Comparison of ENCODE assay signal across 30 cellular contexts in the genomic region with DNA sequence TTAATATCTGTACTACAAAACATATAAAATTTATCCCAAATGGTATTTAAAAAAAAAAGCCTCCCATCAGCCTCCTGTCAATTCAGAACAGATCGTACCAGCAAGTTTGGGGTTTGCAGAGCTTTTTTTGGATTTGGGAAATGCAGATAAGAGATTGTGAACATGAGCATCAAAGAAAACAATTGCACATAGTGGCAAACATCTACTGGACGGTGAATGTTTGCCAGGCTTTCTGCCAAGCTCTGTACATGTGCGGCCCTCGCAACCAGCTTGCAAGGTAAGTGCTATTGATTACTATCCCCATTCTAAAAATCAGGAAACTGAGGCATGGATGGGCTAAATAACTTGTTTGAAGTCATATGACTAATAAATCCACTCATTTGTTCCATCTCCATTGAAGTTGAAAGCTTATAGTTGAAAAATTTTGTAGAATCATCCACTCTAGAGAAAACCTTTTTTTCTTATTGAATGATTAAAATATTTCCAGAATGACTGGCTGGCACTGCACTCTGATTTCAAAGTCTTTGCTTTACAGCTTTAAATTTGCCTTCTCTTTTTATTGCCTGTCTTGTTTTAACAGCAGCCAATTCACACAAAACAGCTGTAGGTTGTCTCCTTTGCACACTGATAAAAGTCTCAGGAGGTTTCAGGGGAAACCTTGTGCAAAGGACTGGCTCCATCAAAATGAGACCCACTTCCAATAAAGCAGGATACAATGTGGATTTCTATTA. TPM values are rescaled to one million over a fixed set of nuclear protein-coding genes. Genes with fewer than 3 reads are reported as not detected.
A peak's percentile ranks its signal among the peaks of the same experiment; 100 is the strongest.
DNase-seq lines count a peak whose midpoint lies in the region; ATAC-seq, FAIRE-seq and TF ChIP-seq lines count a peak whose summit lies in the region.
"Had no signal": no experiment of that assay in that cellular context is flagged by ENCODE, and none has a peak within 500 bp of the region (broad histone marks: within the 10 kb centered on the region; RNA-seq: fewer than 3 reads in every experiment).

No MANE protein-coding gene starts in this region.

- TF ChIP-seq CTCF in GM12878 (IDR thresholded peaks at IDR 0.05 in 2 of 3, conservative IDR thresholded peaks at IDR 0.05 in 1 of 3; ENCODE audit: control insufficient read depth in 2 of 3, extremely low read depth in 1 of 3, insufficient read depth in 1 of 3, low read depth in 3 of 3, low read length in 3 of 3) = no peak
- TF ChIP-seq CTCF in right lobe of liver (IDR thresholded peaks at IDR 0.05) = no peak
- TF ChIP-seq CTCF in pancreas (IDR thresholded peaks at IDR 0.05) = no peak

- H3K9ac ChIP-seq in GM12878 (ENCODE audit: control insufficient read depth, insufficient read depth, low read length) = no peak overlapping the region

- H3K27me3 ChIP-seq in GM12878 (replicated peaks in 1 of 2; ENCODE audit: control insufficient read depth in 2 of 2, insufficient read depth in 2 of 2, low read length in 1 of 2) (no peaks in the 10 kb centered on the region), right lobe of liver (no peaks in the 10 kb centered on the region), pancreas (no peaks in the 10 kb centered on the region)
- H3K27me3 ChIP-seq: breast epithelium, ovary, Peyer's patch, stomach, tibial artery had no signal

- DNase-seq in AG08396 (ENCODE audit: low spot score) (peak; percentile 34), GM03348 (ENCODE audit: low spot score) (peak; percentile 26), GM12878 (ENCODE audit: low read depth, low spot score) (no peak), right lobe of liver (peak in 2 of 3 donors; percentile 52 to 69), pancreas (no peak)
- DNase-seq: activated CD4-positive, alpha-beta memory T cell treated with anti-CD3 and anti-CD28 coated beads, Interleukin-2, amount 10 ng/mL, durations not matched to agents 7 days and 5 days; activated CD8-positive, alpha-beta memory T cell treated with anti-CD3 and anti-CD28 coated beads, Interleukin-2, amount 50 U/mL, for 48 hours; activated naive CD4-positive, alpha-beta T cell treated with anti-CD3 and anti-CD28 coated beads, Interleukin-2, amount 50 U/mL, for 16 hours; amniotic stem cell; Caco-2; effector CD8-positive, alpha-beta T cell; foreskin fibroblast; head of caudate nucleus; kidney; mammary epithelial cell; NCI-H1048; NCI-H748 treated with DMSO at 0.1 percent for 48 hours; nephron progenitor cell; ovary; Peyer's patch; SIG-M5; stimulated activated CD4-positive, alpha-beta T cell treated with anti-CD3 and anti-CD28 coated beads, Interleukin-4, amount 100 ng/mL, for 1 hour; stomach; SW 1271; tibial artery had no signal

- H2AFZ ChIP-seq in GM12878 (ENCODE audit: control insufficient read depth, low read depth, low read length) = no peak overlapping the region

- FAIRE-seq in GM12878 (lab: Jason Lieb, UNC) (no peak), pancreas (lab: Jason Lieb, UNC) (no peak)
- FAIRE-seq: G401.6, kidney had no signal

- RAD21 ChIA-PET in GM12878 (lab: Charles Lee; ENCODE audit: unreplicated experiment) = interaction anchor here (0.8 to 5.0 kb wide), 18 partner anchors 9 to 202 kb away, joined by 3 to 21 read pairs (median 6); a partner anchor contains a TSS

- H3K36me3 ChIP-seq in GM12878 (ENCODE audit: control insufficient read depth in 2 of 2, insufficient read depth in 2 of 2, low read length in 1 of 2) (no peaks in the 10 kb centered on the region), right lobe of liver (no peaks in the 10 kb centered on the region), pancreas (no peaks in the 10 kb centered on the region)
- H3K36me3 ChIP-seq: breast epithelium, ovary, Peyer's patch, stomach, tibial artery had no signal

- BruUV-seq in GM12878 (replicated peaks; lab: Mats Ljungman, UMichigan) = no TSS peak

- CTCF ChIA-PET in GM12878 (lab: Yijun Ruan, JAX) = interaction anchor here (0.5 to 3.9 kb wide), 33 partner anchors 9 to 625 kb away, joined by 3 to 47 read pairs (median 5); a partner anchor contains a TSS

- H3K27ac ChIP-seq in GM12878 (ENCODE audit: control insufficient read depth, insufficient read depth) (no peak overlapping the region), right lobe of liver (peak overlapping the region in 1 of 3 donors; percentile 9), pancreas (no peak overlapping the region)
- H3K27ac ChIP-seq: breast epithelium, C4-2B, ovary, Peyer's patch, stomach, tibial artery had no signal

- TF ChIP-seq EP300 in GM12878 (IDR thresholded peaks at IDR 0.05; ENCODE audit: borderline replicate concordance in 1 of 2, control insufficient read depth in 1 of 2, low read depth in 2 of 2, low read length in 2 of 2) = no peak

- no peak overlapping the region for H3K4me2 ChIP-seq in GM12878 (ENCODE audit: control insufficient read depth, insufficient read depth)

- 96% methylated on average over 4 of the region's 4 CpGs for WGBS in GM12878 (ENCODE audit: insufficient coverage, insufficient replicate concordance, low lambda C conversion rate, missing lambda C conversion rate)
- 26% methylated on average over 4 of the region's 4 CpGs for WGBS in right lobe of liver (ENCODE audit: insufficient coverage, low coverage, low lambda C conversion rate, missing lambda C conversion rate)
- 94 to 98% methylated on average over 4 of the region's 4 CpGs for WGBS in pancreas, 2 donors

- no peaks in the 10 kb centered on the region for H3K79me2 ChIP-seq in GM12878 (ENCODE audit: control insufficient read depth, insufficient read depth, low read length)

- no peak overlapping the region for H3K4me3 ChIP-seq in GM12878
- no peak overlapping the region for H3K4me3 ChIP-seq in right lobe of liver
- H3K4me3 ChIP-seq in pancreas = no peak overlapping the region
- H3K4me3 ChIP-seq: breast epithelium, ovary, Peyer's patch, stomach, tibial artery had no signal

- no peaks in the 10 kb centered on the region for H4K20me1 ChIP-seq in GM12878 (ENCODE audit: control insufficient read depth, insufficient read depth)

- H3K4me1 ChIP-seq in GM12878 (ENCODE audit: control insufficient read depth, insufficient read depth, low read length) (no peaks in the 10 kb centered on the region), right lobe of liver (peaks cover 0 to 14% (median 0%) of the 10 kb centered on the region in 4 donors), pancreas (no peaks in the 10 kb centered on the region)
- H3K4me1 ChIP-seq: breast epithelium, Caco-2, stomach, tibial artery had no signal

- TF ChIP-seq POLR2A in GM12878 (IDR thresholded peaks at IDR 0.05; ENCODE audit: low read depth, low read length) (no peak), right lobe of liver (IDR thresholded peaks at IDR 0.05) (no peak)

- H3K9me3 ChIP-seq in GM12878 (replicated peaks; ENCODE audit: control insufficient read depth, insufficient read depth, low read length) = no peaks in the 10 kb centered on the region
- H3K9me3 ChIP-seq in right lobe of liver = no peaks in the 10 kb centered on the region
- H3K9me3 ChIP-seq in pancreas = no peaks in the 10 kb centered on the region
- H3K9me3 ChIP-seq: breast epithelium, Caco-2, ovary, Peyer's patch, stomach, tibial artery had no signal

- no peak for TF ChIP-seq RAD21 in GM12878 (IDR thresholded peaks at IDR 0.05; ENCODE audit: insufficient read depth, low read depth, low read length)

- intact Hi-C loops in GM12878 (cut with micrococcal nuclease; ENCODE audit: unreplicated experiment) (loop anchor here (5.0 kb wide), 1 partner anchor 85 kb away; no protein-coding TSS in a partner anchor), right lobe of liver (cut with DNase I) (loop anchor here in 1 of 2 donors (10.0 kb wide), 1 partner anchor 192 kb away; no protein-coding TSS in a partner anchor), pancreas (cut with DNase I) (loop anchor here in 1 of 3 donors (5.0 kb wide), 1 partner anchor 200 kb away; no protein-coding TSS in a partner anchor)

- ATAC-seq in GM12878 (no peak), right lobe of liver (peak; percentile 73 to 90 (median 86)), HG03108 (IDR thresholded peaks at IDR 0.05; ENCODE audit: unreplicated experiment) (no peak), pancreas (no peak), GM19351 (IDR thresholded peaks at IDR 0.05; ENCODE audit: unreplicated experiment) (no peak)

- POLR2A ChIA-PET in GM12878 (lab: Charles Lee) = interaction anchor here (0.6 kb wide), 1 partner anchor 104 kb away, joined by 3 read pairs; no protein-coding TSS in a partner anchor

- SMC1A ChIA-PET in GM12878 (lab: Charles Lee; ENCODE audit: uncharacterized antibody, unreplicated experiment) = interaction anchor here (0.6 to 4.9 kb wide), 26 partner anchors 10 to 206 kb away, joined by 3 to 54 read pairs (median 5); a partner anchor contains a TSS

- in situ Hi-C loops in GM12878 (cut with MboI) = loop anchor here (25.0 kb wide), 2 partner anchors 625 to 875 kb away; no protein-coding TSS in a partner anchor

RNA-seq across cellular contexts. Expression of a gene that starts 37.4 kb away (rescaled TPM):
- total RNA-seq in GM12878 (2013; cell fraction: nucleolus; rRNA removed) = 25.4 and 26.9 TPM in 2 replicates
- total RNA-seq in GM12878 (2014; rRNA removed) (9.0 and 13.5 TPM in 2 replicates), GM12878 (2014; rRNA removed; fragmentation: Illumina TruSeq; extraction: Trizol) (8.0 and 11.5 TPM in 2 replicates), GM12878 (2021) (7.8 and 8.3 TPM in 2 replicates), right lobe of liver (10 to 100 TPM in 4 of 6 experiments, 1 to 10 TPM in 2; 9.3 to 28.3 (median 15.5) TPM), pancreas (1 to 10 TPM; 3.8 to 8.6 (median 4.7) TPM)
- polyA plus RNA-seq in GM12878 (2011; ENCODE audit: low read depth) = 5.4 TPM
- polyA plus RNA-seq in GM12878 (2011; rRNA removed) (12.4 and 13.0 TPM in 2 replicates), GM12878 (2014; fragmentation: Illumina TruSeq; extraction: Trizol) (8.3 and 10.4 TPM in 2 replicates), GM12878 (2014; fragmentation: Nextera tagmentation; extraction: Ambion mirVana) (1 to 10 TPM; 1.7 to 2.5 TPM), GM12878 (2014; rRNA removed) (8.5 and 9.7 TPM in 2 replicates), GM12878 (2016; fragmentation: Nextera tagmentation; extraction: Ambion mirVana) (10 to 100 TPM; 10.3 to 12.0 TPM), pancreas (1 to 10 TPM; 4.6 to 8.0 TPM)
- 8.6 and 9.1 TPM in 2 replicates for polyA plus RNA-seq in GM12878 (2011; cell fraction: cytosol; rRNA removed)
- 12.4 and 14.3 TPM in 2 replicates for polyA plus RNA-seq in GM12878 (2011; cell fraction: nucleus; rRNA removed)
- 7.0 and 9.8 TPM in 2 replicates for polyA plus RNA-seq in GM12878 (2012)
- 5.1 and 7.2 TPM in 2 replicates for polyA minus RNA-seq in GM12878 (2011; rRNA and poly(A)+ RNA removed)
- polyA minus RNA-seq in GM12878 (2011; cell fraction: cytosol; rRNA and poly(A)+ RNA removed) = 1.1 and 3.0 TPM in 2 replicates
- polyA minus RNA-seq in GM12878 (2011; cell fraction: nucleus; rRNA and poly(A)+ RNA removed) = 5.8 and 10.9 TPM in 2 replicates

RNA-seq across cellular contexts. Expression of a gene that starts 49.6 kb away (rescaled TPM):
- total RNA-seq in GM12878 (2013; cell fraction: nucleolus; rRNA removed) = 121 and 123 TPM in 2 replicates
- total RNA-seq in GM12878 (2014; rRNA removed) (16.3 and 16.8 TPM in 2 replicates), GM12878 (2014; rRNA removed; fragmentation: Illumina TruSeq; extraction: Trizol) (14.6 and 15.1 TPM in 2 replicates), GM12878 (2021) (18.0 and 20.6 TPM in 2 replicates), right lobe of liver (1 to 10 TPM; 5.4 to 8.5 (median 7.5) TPM), pancreas (1 to 10 TPM; 1.5 to 2.7 (median 2.1) TPM)
- 5.7 TPM for polyA plus RNA-seq in GM12878 (2011; ENCODE audit: low read depth)
- polyA plus RNA-seq in GM12878 (2011; rRNA removed) (40.1 and 41.4 TPM in 2 replicates), GM12878 (2014; fragmentation: Illumina TruSeq; extraction: Trizol) (9.8 and 10.2 TPM in 2 replicates), GM12878 (2014; fragmentation: Nextera tagmentation; extraction: Ambion mirVana) (1 to 10 TPM; 6.5 to 7.9 TPM), GM12878 (2014; rRNA removed) (14.8 and 16.1 TPM in 2 replicates), GM12878 (2016; fragmentation: Nextera tagmentation; extraction: Ambion mirVana) (10 to 100 TPM; 16.9 to 22.8 TPM), pancreas (1 to 10 TPM; 1.4 to 2.2 TPM)
- polyA plus RNA-seq in GM12878 (2011; cell fraction: cytosol; rRNA removed) = 32.8 and 36.8 TPM in 2 replicates
- 40.6 and 41.7 TPM in 2 replicates for polyA plus RNA-seq in GM12878 (2011; cell fraction: nucleus; rRNA removed)
- 8.8 and 11.5 TPM in 2 replicates for polyA plus RNA-seq in GM12878 (2012)
- polyA minus RNA-seq in GM12878 (2011; rRNA and poly(A)+ RNA removed) = 70.4 and 77.3 TPM in 2 replicates
- 22.9 and 27.3 TPM in 2 replicates for polyA minus RNA-seq in GM12878 (2011; cell fraction: cytosol; rRNA and poly(A)+ RNA removed)
- polyA minus RNA-seq in GM12878 (2011; cell fraction: nucleus; rRNA and poly(A)+ RNA removed) = 48.8 and 86.5 TPM in 2 replicates

Comparison
In these comparisons a context has a peak if more than half of its experiments do, and no peak if none do; other contexts are left out.
1. DNase-seq: peak in AG08396 (single experiment), GM03348 (single experiment) and right lobe of liver (2 of 3); none in GM12878 (single experiment) and pancreas (0 of 6).
2. ATAC-seq: peak in right lobe of liver (4 of 4); none in GM12878 (single experiment), HG03108 (single experiment), pancreas (0 of 4) and GM19351 (single experiment).